8 cellular contexts compared by ENCODE assay signal in genomic region chr4:25172964-25173917, GRCh38. TPM values are rescaled to one million over a fixed set of nuclear protein-coding genes. Genes with fewer than 3 reads are reported as not detected.
DNase-seq lines count a peak whose midpoint lies in the region; ATAC-seq and TF ChIP-seq lines count a peak whose summit lies in the region.

No MANE protein-coding gene starts in this region.

- H2AFZ ChIP-seq in ACC112 (ENCODE audit: low read length, unreplicated experiment): peak overlapping the region; percentile 10

- H3K36me3 ChIP-seq in ACC112 (ENCODE audit: insufficient read depth, low read length): no peaks in the 10 kb centered on the region
- no peaks in the 10 kb centered on the region for H3K36me3 ChIP-seq in mesodermal cell (ENCODE audit: control insufficient read depth, insufficient read depth, low read length)

- H3K27ac ChIP-seq in ACC112 (ENCODE audit: low read depth, low read length) (peak overlapping the region; percentile 90), mesodermal cell (ENCODE audit: low read depth, low read length, severe bottlenecking) (peak overlapping the region; percentile 93)

- DNase-seq in MV-4-11 (lab: John Stamatoyannopoulos, UW) (peak; percentile 98), choroid plexus epithelial cell (ENCODE audit: low read depth) (peak; percentile 98), globus pallidus (ENCODE audit: low spot score) (no peak), T-helper 9 cell (no peak)
- DNase-seq in effector CD8-positive, alpha-beta T cell (lab: John Stamatoyannopoulos, UW): no peak

- 50% methylated on average over 2 of the region's 3 CpGs; no CpG with 5 or more reads in 1 of the 2 experiments for WGBS in mesodermal cell (ENCODE audit: insufficient coverage in 2 of 2), 2 experiments

- no peaks in the 10 kb centered on the region for H3K27me3 ChIP-seq in ACC112 (ENCODE audit: insufficient read depth, low read length)

- ATAC-seq in GM19395 (IDR thresholded peaks at IDR 0.05; ENCODE audit: unreplicated experiment): peak; percentile 69

- H3K4me1 ChIP-seq in ACC112 (ENCODE audit: control insufficient read depth, insufficient read depth, low read length, unreplicated experiment) (peaks cover 37% of the 10 kb centered on the region), mesodermal cell (ENCODE audit: control insufficient read depth, insufficient read depth, low read length, poor library complexity, severe bottlenecking) (peaks cover 26% of the 10 kb centered on the region)

- H3K9me3 ChIP-seq in mesodermal cell (ENCODE audit: control insufficient read depth, low read length): no peaks in the 10 kb centered on the region

- no peak for TF ChIP-seq CTCF in choroid plexus epithelial cell (conservative IDR thresholded peaks at IDR 0.05; ENCODE audit: low read depth, low read length)

- H3K79me2 ChIP-seq in ACC112 (ENCODE audit: control insufficient read depth, insufficient read depth, low read length, unreplicated experiment): no peaks in the 10 kb centered on the region

- H3K4me3 ChIP-seq in ACC112 (ENCODE audit: low read depth, low read length) (peak overlapping the region; percentile 63), choroid plexus epithelial cell (ENCODE audit: low read depth, low read length) (peak overlapping the region; percentile 3), mesodermal cell (ENCODE audit: extremely low read depth, insufficient read depth, low read length, poor library complexity, severe bottlenecking) (no peak overlapping the region)

RNA-seq across cellular contexts. Expression of gene SEPSECS, which starts 13.0 kb away (rescaled TPM):
- 9.1 TPM for polyA plus RNA-seq in mesodermal cell (2013, experiment 1 of 2)
- 9.0 TPM for polyA plus RNA-seq in mesodermal cell (2013, experiment 2 of 2)

Comparison
In these comparisons a context has a peak if more than half of its experiments do, and no peak if none do; other contexts are left out.
1. DNase-seq: peak in MV-4-11 (single experiment) and choroid plexus epithelial cell (single experiment); none in globus pallidus (single experiment), effector CD8-positive, alpha-beta T cell (single experiment) and T-helper 9 cell (single experiment).